12 cellular contexts compared by ENCODE assay signal in genomic region chr10:127577376-127577775, GRCh38. TPM values are rescaled to one million over a fixed set of nuclear protein-coding genes. Genes with fewer than 3 reads are reported as not detected.
DNase-seq lines count a peak whose midpoint lies in the region; ATAC-seq and TF ChIP-seq lines count a peak whose summit lies in the region.
"Had no signal": no experiment of that assay in that cellular context is flagged by ENCODE, and none has a peak within 500 bp of the region (broad histone marks: within the 10 kb centered on the region; RNA-seq: fewer than 3 reads in every experiment).

No MANE protein-coding gene starts in this region.

- no peak overlapping the region for H2BK5ac ChIP-seq in mesenchymal stem cell (ENCODE audit: low read depth, low read length, poor library complexity, severe bottlenecking)

- no peak overlapping the region for H2BK15ac ChIP-seq in mesenchymal stem cell (ENCODE audit: low read depth, poor library complexity, severe bottlenecking)

- H3K4me2 ChIP-seq in mesenchymal stem cell (ENCODE audit: low read length, poor library complexity, severe bottlenecking): no peak overlapping the region

- no peaks in the 10 kb centered on the region for H3K79me1 ChIP-seq in mesenchymal stem cell (replicated peaks; ENCODE audit: low read length, poor library complexity, severe bottlenecking)

- DNase-seq in DMS 273 treated with DMSO at 0.1 percent for 48 hours (lab: John Stamatoyannopoulos, UW): peak; percentile 3
- DNase-seq in LHCN-M2 (ENCODE audit: low read depth): peak; percentile 18
- no peak for DNase-seq in adrenal gland
- peak; percentile 9 for DNase-seq in mesenchymal stem cell
- DNase-seq in hypothalamus (lab: John Stamatoyannopoulos, UW): no peak
- DNase-seq in NCI-H1417 (lab: John Stamatoyannopoulos, UW): no peak
- DNase-seq in SIG-M5 treated with dmso at 0.1 percent for 504 hours (lab: John Stamatoyannopoulos, UW; ENCODE audit: unreplicated experiment): no peak
- DNase-seq: spleen; stimulated activated naive CD8-positive, alpha-beta T cell treated with anti-CD3 and anti-CD28 coated beads, Interleukin-15, amount 100 ng/mL, for 72 hours had no signal

- H2AK5ac ChIP-seq in mesenchymal stem cell (ENCODE audit: low read length, severe bottlenecking): peak overlapping the region; percentile 69

- H4K91ac ChIP-seq in mesenchymal stem cell (ENCODE audit: low read length): no peak overlapping the region

- no peak overlapping the region for H3K18ac ChIP-seq in mesenchymal stem cell (ENCODE audit: low read depth in 1 of 2, low read length in 2 of 2)

- H3K4me1 ChIP-seq in adrenal gland (replicated peaks in 1 of 2) (no peaks in the 10 kb centered on the region), mesenchymal stem cell (ENCODE audit: control insufficient read depth, insufficient read depth, low read depth, low read length) (peaks cover 15% of the 10 kb centered on the region)
- H3K4me1 ChIP-seq: spleen had no signal

- H3K36me3 ChIP-seq in adrenal gland (replicated peaks in 1 of 2) (no peaks in the 10 kb centered on the region), mesenchymal stem cell (ENCODE audit: control insufficient read depth in 1 of 2, insufficient read depth in 2 of 2, low read depth in 1 of 2, low read length in 2 of 2) (no peaks in the 10 kb centered on the region)
- H3K36me3 ChIP-seq: spleen had no signal

- 14 to 21% (median 17%) methylated on average over 2 of the region's 2 CpGs for WGBS in adrenal gland, 4 donors
- 55% methylated on average over 1 of the region's 2 CpGs for WGBS in mesenchymal stem cell

- H3K9ac ChIP-seq in mesenchymal stem cell (ENCODE audit: low read length): no peak overlapping the region

- H3K27me3 ChIP-seq in adrenal gland (peaks cover 3% of the 10 kb centered on the region), mesenchymal stem cell (ENCODE audit: control insufficient read depth in 1 of 2, insufficient read depth in 1 of 2, low read length in 2 of 2) (peaks cover 0 to 30% of the 10 kb centered on the region in 2 experiments)

- intact Hi-C loops in adrenal gland (cut with DNase I): no loop called here

- no peak overlapping the region for H4K8ac ChIP-seq in mesenchymal stem cell (ENCODE audit: low read length)

- no peak overlapping the region for H3K27ac ChIP-seq in adrenal gland
- H3K27ac ChIP-seq in mesenchymal stem cell (ENCODE audit: low read length, poor library complexity, severe bottlenecking): no peak overlapping the region
- H3K27ac ChIP-seq: spleen had no signal

- no peak overlapping the region for H3K4ac ChIP-seq in mesenchymal stem cell (ENCODE audit: low read depth in 1 of 2, low read length in 2 of 2)

- H3K14ac ChIP-seq in mesenchymal stem cell (ENCODE audit: low read length in 2 of 2): no peak overlapping the region

- no peak for TF ChIP-seq POLR2A in adrenal gland (IDR thresholded peaks at IDR 0.05)

- no peak for ATAC-seq in GM19455 (IDR thresholded peaks at IDR 0.05; ENCODE audit: unreplicated experiment)
- ATAC-seq: K562; left lobe of liver; stimulated activated naive CD8-positive, alpha-beta T cell treated with anti-CD3 and anti-CD28 coated beads, Interleukin-15, amount 100 ng/mL, for 72 hours had no signal

- H3K23ac ChIP-seq in mesenchymal stem cell (ENCODE audit: low read length in 2 of 2): no peak overlapping the region

- H2AFZ ChIP-seq in mesenchymal stem cell (ENCODE audit: low read depth, low read length): no peak overlapping the region

- no peak overlapping the region for H2BK12ac ChIP-seq in mesenchymal stem cell (ENCODE audit: low read length in 2 of 2)

- TF ChIP-seq CTCF in adrenal gland (IDR thresholded peaks at IDR 0.05): peak in 4 of 6 experiments; percentile 11 to 27 (median 23)

- H3K4me3 ChIP-seq in adrenal gland: no peak overlapping the region
- no peak overlapping the region for H3K4me3 ChIP-seq in mesenchymal stem cell (ENCODE audit: insufficient read depth in 1 of 2, low read depth in 1 of 2, low read length in 2 of 2)
- H3K4me3 ChIP-seq: K562, spleen had no signal

- no peak overlapping the region for H2BK120ac ChIP-seq in mesenchymal stem cell (ENCODE audit: low read depth, low read length)

- H3K9me3 ChIP-seq in adrenal gland (replicated peaks in 1 of 3): peaks cover 0 to 8% (median 0%) of the 10 kb centered on the region in 3 donors
- peaks cover 14% of the 10 kb centered on the region for H3K9me3 ChIP-seq in mesenchymal stem cell (ENCODE audit: control insufficient read depth, low read length)

RNA-seq across cellular contexts. Expression of gene NPS, which starts 28.3 kb away (rescaled TPM):
- total RNA-seq in LHCN-M2 (2014; rRNA removed) (not detected in 2 replicates), adrenal gland (not detected)
- not detected for polyA plus RNA-seq in LHCN-M2 (2012)
- polyA plus RNA-seq in adrenal gland: not detected
- polyA plus RNA-seq in mesenchymal stem cell (2013, experiment 1 of 2): not detected
- polyA plus RNA-seq in mesenchymal stem cell (2013, experiment 2 of 2): not detected
- total RNA-seq: K562, left lobe of liver, spleen had no signal
- polyA plus RNA-seq: K562, spleen had no signal

Comparison
In these comparisons a context has a peak if more than half of its experiments do, and no peak if none do; other contexts are left out.
1. DNase-seq: peak in DMS 273 treated with DMSO at 0.1 percent for 48 hours (single experiment), LHCN-M2 (single experiment) and mesenchymal stem cell (single experiment); none in adrenal gland (0 of 7), hypothalamus (0 of 51), NCI-H1417 (0 of 3) and SIG-M5 treated with dmso at 0.1 percent for 504 hours (single experiment).